Comparison of ENCODE assay signal across 8 cellular contexts in genomic region chr7:44639701-44640321, GRCh38. TPM values are rescaled to one million over a fixed set of nuclear protein-coding genes. Genes with fewer than 3 reads are reported as not detected.
DNase-seq lines count a peak whose midpoint lies in the region; TF ChIP-seq lines count a peak whose summit lies in the region.

No MANE protein-coding gene starts in this region.

- TF ChIP-seq CTCF in fibroblast of lung (conservative IDR thresholded peaks at IDR 0.05 in 1 of 2, IDR thresholded peaks at IDR 0.05 in 1 of 2; ENCODE audit: low read depth in 1 of 2, low read length in 2 of 2) (no peak), nephron progenitor cell (IDR thresholded peaks at IDR 0.05) (no peak), GM10266 (IDR thresholded peaks at IDR 0.05; ENCODE audit: control insufficient read depth, insufficient read depth, low read depth, missing control alignments) (no peak)

- H3K27me3 ChIP-seq in ACC112 (ENCODE audit: insufficient read depth, low read length) (no peaks in the 10 kb centered on the region), H7 (ENCODE audit: control insufficient read depth, insufficient read depth, low read length) (no peaks in the 10 kb centered on the region), fibroblast of lung (ENCODE audit: control insufficient read depth, insufficient read depth, low read length) (no peaks in the 10 kb centered on the region)

- DNase-seq in H7 (peak; percentile 56), T1000 (lab: John Stamatoyannopoulos, UW) (peak; percentile 34), fibroblast of lung (ENCODE audit: low read depth in 2 of 2) (peak; percentile 74 to 93), nephron progenitor cell (peak; percentile 60), NCI-H1092 treated with DMSO at 0.1 percent for 48 hours (lab: John Stamatoyannopoulos, UW) (no peak), GM10266 (ENCODE audit: extremely low spot score) (no peak), ecto neural progenitor cell (ENCODE audit: low spot score) (no peak)

- H3K9ac ChIP-seq in fibroblast of lung (ENCODE audit: insufficient read depth, low read length): no peak overlapping the region

- H3K4me1 ChIP-seq in ACC112 (ENCODE audit: control insufficient read depth, insufficient read depth, low read length, unreplicated experiment): peaks cover 41% of the 10 kb centered on the region
- peaks cover 26% of the 10 kb centered on the region for H3K4me1 ChIP-seq in fibroblast of lung (ENCODE audit: control insufficient read depth, extremely low read depth, insufficient read depth, low read length)

- no peaks in the 10 kb centered on the region for H3K36me3 Mint-ChIP-seq in nephron progenitor cell (ENCODE audit: low read depth)

- no peaks in the 10 kb centered on the region for H3K9me3 ChIP-seq in fibroblast of lung (ENCODE audit: control insufficient read depth, insufficient read depth, low read depth, low read length)

- no peaks in the 10 kb centered on the region for H3K9me3 Mint-ChIP-seq in nephron progenitor cell

- H3K36me3 ChIP-seq in ACC112 (ENCODE audit: insufficient read depth, low read length): no peaks in the 10 kb centered on the region
- H3K36me3 ChIP-seq in H7 (replicated peaks; ENCODE audit: control insufficient read depth, insufficient read depth, low read length): no peaks in the 10 kb centered on the region
- peaks cover 1% of the 10 kb centered on the region for H3K36me3 ChIP-seq in fibroblast of lung (ENCODE audit: control insufficient read depth, insufficient read depth, low read length)

- H3K79me2 ChIP-seq in ACC112 (ENCODE audit: control insufficient read depth, insufficient read depth, low read length, unreplicated experiment) (peaks cover 8% of the 10 kb centered on the region), fibroblast of lung (ENCODE audit: control insufficient read depth, insufficient read depth, low read length) (peaks cover 5% of the 10 kb centered on the region)

- H2AFZ ChIP-seq in ACC112 (ENCODE audit: low read length, unreplicated experiment) (no peak overlapping the region), fibroblast of lung (ENCODE audit: low read length) (no peak overlapping the region)

- peaks cover 33% of the 10 kb centered on the region for H3K4me1 Mint-ChIP-seq in nephron progenitor cell

- H3K4me3 ChIP-seq in ACC112 (ENCODE audit: low read depth, low read length) (peak overlapping the region; percentile 33), H7 (ENCODE audit: insufficient read depth, low read depth, low read length) (no peak overlapping the region), fibroblast of lung (replicated peaks in 1 of 4; ENCODE audit: control extremely low read depth in 1 of 4, insufficient read depth in 1 of 4, low read depth in 3 of 4, low read length in 4 of 4) (no peak overlapping the region)

- H4K20me1 ChIP-seq in fibroblast of lung (ENCODE audit: control insufficient read depth, extremely low read depth, insufficient read depth, low read length): no peaks in the 10 kb centered on the region

- peak overlapping the region; percentile 73 for H3K4me2 ChIP-seq in fibroblast of lung (ENCODE audit: extremely low read depth, insufficient read depth, low read length)

- peak overlapping the region; percentile 41 for H3K4me3 Mint-ChIP-seq in nephron progenitor cell

- peak overlapping the region; percentile 86 for H3K27ac Mint-ChIP-seq in nephron progenitor cell

- H3K27ac ChIP-seq in ACC112 (ENCODE audit: low read depth, low read length) (peak overlapping the region; percentile 96), fibroblast of lung (ENCODE audit: insufficient read depth, low read length) (peak overlapping the region; percentile 94)

- peaks cover 3% of the 10 kb centered on the region for H3K27me3 Mint-ChIP-seq in nephron progenitor cell (ENCODE audit: low read depth, poor library complexity)

RNA-seq across cellular contexts. Expression of gene OGDH, which starts 33.4 kb away (rescaled TPM):
- total RNA-seq in H7 (2014; rRNA removed; shearing (Covaris generic)): 63.1 and 71.3 TPM in 2 replicates
- total RNA-seq in fibroblast of lung: 40.8 and 69.2 TPM in 2 replicates
- polyA plus RNA-seq in fibroblast of lung: 60.8 and 74.9 TPM in 2 replicates
- polyA plus RNA-seq in fibroblast of lung (2012): 63.2 and 64.3 TPM in 2 replicates
- 239 and 248 TPM in 2 replicates for polyA minus RNA-seq in fibroblast of lung (ENCODE audit: low replicate concordance)

RNA-seq across cellular contexts. Expression of gene TMED4, which starts 57.8 kb away (rescaled TPM):
- 94.4 and 114 TPM in 2 replicates for total RNA-seq in H7 (2014; rRNA removed; shearing (Covaris generic))
- total RNA-seq in fibroblast of lung: 74.7 and 101 TPM in 2 replicates
- polyA plus RNA-seq in fibroblast of lung: 74.5 and 81.5 TPM in 2 replicates
- 48.0 and 53.9 TPM in 2 replicates for polyA plus RNA-seq in fibroblast of lung (2012)
- 38.7 and 80.9 TPM in 2 replicates for polyA minus RNA-seq in fibroblast of lung (ENCODE audit: low replicate concordance)

Comparison
In these comparisons a context has a peak if more than half of its experiments do, and no peak if none do; other contexts are left out.
1. DNase-seq: peak in H7 (single experiment), T1000 (single experiment), fibroblast of lung (2 of 2) and nephron progenitor cell (single experiment); none in NCI-H1092 treated with DMSO at 0.1 percent for 48 hours (single experiment), GM10266 (single experiment) and ecto neural progenitor cell (single experiment).